In genomic region chr10:126233721-126234120, GRCh38 we compare ENCODE assay signal across 29 cellular contexts.
"Had no signal": no experiment of that assay in that cellular context is flagged by ENCODE, and none has a peak within 500 bp of the region (broad histone marks: within the 10 kb centered on the region; RNA-seq: fewer than 3 reads in every experiment).

No MANE protein-coding gene starts in this region.

- H3K27ac ChIP-seq: ascending aorta, body of pancreas, SK-N-MC, VCaP had no signal

- DNase-seq: activated CD4-positive, alpha-beta memory T cell treated with anti-CD3 and anti-CD28 coated beads for 36 hours; activated CD4-positive, alpha-beta T cell treated with anti-CD3 and anti-CD28 coated beads, Interleukin-2, amount 10 ng/mL, durations not matched to agents 7 days and 5 days; activated CD4-positive, CD25-positive, alpha-beta regulatory T cell; activated CD8-positive, alpha-beta memory T cell treated with anti-CD3 and anti-CD28 coated beads for 24 hours; activated gamma-delta T cell treated with Interleukin-2 at 50 U/mL for 16 hours; activated T-cell treated with anti-CD3 and anti-CD28 coated beads, Interleukin-2, amount 50 U/mL, for 4 hours; amniotic stem cell; body of pancreas; Karpas-422; MM.1S; NCI-H1105; NCI-H1436; NCI-H187 treated with DMSO at 0.1 percent for 48 hours; NCI-H2081 treated with DMSO at 0.1 percent for 48 hours; NCI-H2171 treated with DMSO at 0.1 percent for 48 hours; NCI-H226; NCI-H69; OCI-M1; RPMI8226; T-helper 1 cell had no signal

- H3K4me3 Mint-ChIP-seq: activated CD4-positive, alpha-beta memory T cell treated with anti-CD3 and anti-CD28 coated beads for 36 hours; activated CD4-positive, alpha-beta T cell treated with anti-CD3 and anti-CD28 coated beads, Interleukin-2, amount 10 ng/mL, durations not matched to agents 7 days and 5 days; activated naive CD4-positive, alpha-beta T cell treated with anti-CD3 and anti-CD28 coated beads, Interleukin-2, amount 50 U/mL, for 24 hours; activated T-cell treated with anti-CD3 and anti-CD28 coated beads, Interleukin-2, amount 50 U/mL, for 4 hours; activated T-helper 17 cell treated with anti-CD3 and anti-CD28 coated beads, Interleukin-2, amount 50 U/mL, for 72 hours; central memory CD8-positive, alpha-beta T cell had no signal

- H3K4me3 ChIP-seq: ascending aorta, body of pancreas, K562, SK-N-MC had no signal

- H3K4me1 ChIP-seq: ascending aorta, body of pancreas had no signal

- H3K27ac Mint-ChIP-seq: activated CD4-positive, alpha-beta memory T cell treated with anti-CD3 and anti-CD28 coated beads for 36 hours; activated CD4-positive, alpha-beta T cell treated with anti-CD3 and anti-CD28 coated beads, Interleukin-2, amount 10 ng/mL, durations not matched to agents 7 days and 5 days; activated naive CD4-positive, alpha-beta T cell treated with anti-CD3 and anti-CD28 coated beads, Interleukin-2, amount 50 U/mL, for 24 hours; activated T-helper 17 cell treated with anti-CD3 and anti-CD28 coated beads, Interleukin-2, amount 50 U/mL, for 72 hours had no signal

- H3K36me3 Mint-ChIP-seq: activated CD4-positive, alpha-beta memory T cell treated with anti-CD3 and anti-CD28 coated beads for 36 hours; activated naive CD4-positive, alpha-beta T cell treated with anti-CD3 and anti-CD28 coated beads, Interleukin-2, amount 50 U/mL, for 24 hours had no signal

- H3K27me3 Mint-ChIP-seq: activated CD4-positive, alpha-beta memory T cell treated with anti-CD3 and anti-CD28 coated beads for 36 hours; activated CD4-positive, alpha-beta T cell treated with anti-CD3 and anti-CD28 coated beads, Interleukin-2, amount 10 ng/mL, durations not matched to agents 7 days and 5 days; activated T-helper 17 cell treated with anti-CD3 and anti-CD28 coated beads, Interleukin-2, amount 50 U/mL, for 72 hours; central memory CD8-positive, alpha-beta T cell had no signal

- H3K36me3 ChIP-seq: ascending aorta had no signal

- ATAC-seq: activated T-cell treated with anti-CD3 and anti-CD28 coated beads, Interleukin-2, amount 50 U/mL, for 4 hours; activated T-helper 17 cell treated with anti-CD3 and anti-CD28 coated beads, Interleukin-2, amount 50 U/mL, for 72 hours; body of pancreas; K562; Panc1; Right ventricle myocardium inferior had no signal

- H3K9me3 ChIP-seq: ascending aorta, body of pancreas had no signal

- H3K27me3 ChIP-seq: ascending aorta, body of pancreas had no signal

- H3K4me1 Mint-ChIP-seq: activated CD4-positive, alpha-beta T cell treated with anti-CD3 and anti-CD28 coated beads, Interleukin-2, amount 10 ng/mL, durations not matched to agents 7 days and 5 days; activated naive CD4-positive, alpha-beta T cell treated with anti-CD3 and anti-CD28 coated beads, Interleukin-2, amount 50 U/mL, for 24 hours; activated T-helper 17 cell treated with anti-CD3 and anti-CD28 coated beads, Interleukin-2, amount 50 U/mL, for 72 hours; central memory CD8-positive, alpha-beta T cell had no signal
